Comparison of ENCODE assay signal across 15 cellular contexts in genomic region chrX:18893536-18893935, GRCh38.
A peak's percentile ranks its signal among the peaks of the same experiment; 100 is the strongest.
DNase-seq lines count a peak whose midpoint lies in the region; TF ChIP-seq lines count a peak whose summit lies in the region.
"Had no signal": no experiment of that assay in that cellular context is flagged by ENCODE, and none has a peak within 500 bp of the region (broad histone marks: within the 10 kb centered on the region; RNA-seq: fewer than 3 reads in every experiment).

No MANE protein-coding gene starts in this region.

- no peak overlapping the region for H3K23ac ChIP-seq in neuronal stem cell (ENCODE audit: low read depth, low read length, poor library complexity)

- H3K14ac ChIP-seq in neuronal stem cell (ENCODE audit: low read length), result no peak overlapping the region

- peaks cover 0 to 3% of the 10 kb centered on the region in 2 donors for H3K4me1 ChIP-seq in neuronal stem cell (ENCODE audit: control insufficient read depth in 2 of 2, insufficient read depth in 1 of 2, low read depth in 1 of 2, low read length in 2 of 2)
- H3K4me1 ChIP-seq: HAP-1 had no signal

- H3K27ac ChIP-seq in cingulate gyrus (ENCODE audit: low read depth, low read length) (peak overlapping the region; percentile 10), neuronal stem cell (replicated peaks; ENCODE audit: low read length) (no peak overlapping the region), temporal lobe (ENCODE audit: low read depth, low read length) (peak overlapping the region; percentile 50)

- H4K8ac ChIP-seq in neuronal stem cell (ENCODE audit: low read depth, low read length), result no peak overlapping the region

- no peak overlapping the region for H2AFZ ChIP-seq in neuronal stem cell (ENCODE audit: low read length)

- H4K91ac ChIP-seq in neuronal stem cell (ENCODE audit: low read depth, low read length, poor library complexity), result no peak overlapping the region

- no peak overlapping the region for H3K18ac ChIP-seq in neuronal stem cell (ENCODE audit: low read length)

- H2BK120ac ChIP-seq in neuronal stem cell (ENCODE audit: low read depth, low read length), result no peak overlapping the region

- no CpG with 5 or more reads among the region's 11 CpGs for WGBS in neuronal stem cell (ENCODE audit: extremely low coverage in 2 of 2, insufficient read length in 2 of 2, insufficient replicate concordance in 1 of 2), 2 donors

- H3K9me3 ChIP-seq in neuronal stem cell (replicated peaks in 1 of 2; ENCODE audit: control insufficient read depth in 2 of 2, insufficient read depth in 1 of 2, low read depth in 1 of 2, low read length in 2 of 2), result no peaks in the 10 kb centered on the region
- H3K9me3 ChIP-seq: HAP-1 had no signal

- H3K36me3 ChIP-seq in neuronal stem cell (replicated peaks in 1 of 2; ENCODE audit: control insufficient read depth in 2 of 2, insufficient read depth in 2 of 2, low read length in 2 of 2), result no peaks in the 10 kb centered on the region
- H3K36me3 ChIP-seq: HAP-1 had no signal

- H3K79me1 ChIP-seq in neuronal stem cell (ENCODE audit: low read depth, low read length), result peaks cover 2% of the 10 kb centered on the region

- no peak overlapping the region for H3K4ac ChIP-seq in neuronal stem cell (ENCODE audit: low read length)

- H3K4me1 Mint-ChIP-seq in type B pancreatic cell (ENCODE audit: unreplicated experiment), result no peaks in the 10 kb centered on the region

- H2BK5ac ChIP-seq in neuronal stem cell (ENCODE audit: low read length), result no peak overlapping the region

- H2AK5ac ChIP-seq in neuronal stem cell (ENCODE audit: low read depth, low read length), result no peak overlapping the region

- H3K27me3 ChIP-seq in neuronal stem cell (ENCODE audit: control insufficient read depth in 3 of 3, insufficient read depth in 3 of 3, low read depth in 1 of 3, low read length in 3 of 3), result no peaks in the 10 kb centered on the region

- no peaks in the 10 kb centered on the region for H3K27me3 Mint-ChIP-seq in type B pancreatic cell
- H3K27me3 Mint-ChIP-seq: CD4-positive, alpha-beta memory T cell had no signal

- H3K4me3 Mint-ChIP-seq in type B pancreatic cell, result no peak overlapping the region
- H3K4me3 Mint-ChIP-seq: CD4-positive, alpha-beta memory T cell; HFFc6 had no signal

- no peak overlapping the region for H3K4me3 ChIP-seq in neuronal stem cell (ENCODE audit: low read length in 2 of 2)
- H3K4me3 ChIP-seq: HAP-1 had no signal

- no peak overlapping the region for H3K27ac Mint-ChIP-seq in type B pancreatic cell
- H3K27ac Mint-ChIP-seq: CD4-positive, alpha-beta memory T cell; HFFc6 had no signal

- H3K4me2 ChIP-seq in neuronal stem cell (ENCODE audit: insufficient read depth, low read length, poor library complexity, severe bottlenecking), result no peak overlapping the region

- no peak for DNase-seq in neuronal stem cell (ENCODE audit: low spot score)
- DNase-seq in type B pancreatic cell (ENCODE audit: extremely low spot score, unreplicated experiment), result no peak
- no peak for DNase-seq in ureter (ENCODE audit: low spot score)
- DNase-seq in stimulated activated CD4-positive, alpha-beta T cell treated with anti-CD3 and anti-CD28 coated beads, Interleukin-2, amount 100 ng/mL, for 48 hours, result no peak
- DNase-seq: Calu3; CD4-positive, alpha-beta memory T cell; COR-L47; DMS53; DMS79 treated with DMSO at 0.1 percent for 48 hours; GF-D8; GOT3; HFFc6 had no signal

- H2BK12ac ChIP-seq in neuronal stem cell (ENCODE audit: low read length), result no peak overlapping the region

- TF ChIP-seq CTCF in type B pancreatic cell (conservative IDR thresholded peaks at IDR 0.05), result no peak

- H3K9me3 Mint-ChIP-seq in type B pancreatic cell, result no peaks in the 10 kb centered on the region
- H3K9me3 Mint-ChIP-seq: CD4-positive, alpha-beta memory T cell; HFFc6 had no signal

- H2BK15ac ChIP-seq in neuronal stem cell (ENCODE audit: low read length), result no peak overlapping the region

- peaks cover 4% of the 10 kb centered on the region for H3K36me3 Mint-ChIP-seq in type B pancreatic cell

- H3K9ac ChIP-seq in neuronal stem cell (ENCODE audit: low read depth, low read length, poor library complexity), result peak overlapping the region; percentile 60
